Comparison of ENCODE assay signal across 13 cellular contexts in genomic region chr1:161022432-161022831, GRCh38. TPM values are rescaled to one million over a fixed set of nuclear protein-coding genes. Genes with fewer than 3 reads are reported as not detected.
DNase-seq lines count a peak whose midpoint lies in the region; ATAC-seq, FAIRE-seq and TF ChIP-seq lines count a peak whose summit lies in the region.
"Not testable (repeated sequence)": the region's sequence is repeated elsewhere in the genome, so short reads cannot be mapped to it uniquely, and the experiment has no call there.
"Had no signal": no experiment of that assay in that cellular context is flagged by ENCODE, and none has a peak within 500 bp of the region (broad histone marks: within the 10 kb centered on the region; RNA-seq: fewer than 3 reads in every experiment).

No MANE protein-coding gene starts in this region.

- not testable (repeated sequence) for H4K20me1 ChIP-seq in HCT116 (ENCODE audit: insufficient read depth)

- intact Hi-C loops in HCT116 (cut with micrococcal nuclease) = loop anchor here (5.0 kb wide), 2 partner anchors 75 to 130 kb away; partner anchors contain the start of genes KLHDC9 and UFC1
- intact Hi-C loops in MCF 10A (cut with micrococcal nuclease); natural killer cell (cut with micrococcal nuclease): not testable (repeated sequence)

- CTCF ChIA-PET in A549 (lab: Yijun Ruan, JAX) = interaction anchor here (0.7 to 3.9 kb wide), 3 partner anchors 32 to 152 kb away, joined by 4 to 18 read pairs (median 17); partner anchors contain the start of gene KLHDC9
- CTCF ChIA-PET in HCT116 (lab: Charles Lee) = interaction anchor here (0.6 to 3.0 kb wide), 3 partner anchors 16 to 28 kb away, joined by 3 to 19 read pairs (median 5); partner anchors contain the start of gene TSTD1
- CTCF ChIA-PET in RWPE1 (lab: Yijun Ruan, JAX) = interaction anchor here (0.6 to 3.2 kb wide), 2 partner anchors 25 to 285 kb away, joined by 3 to 12 read pairs; no protein-coding TSS in a partner anchor
- CTCF ChIA-PET in MCF 10A (lab: Yijun Ruan, JAX) = interaction anchor here (1.0 to 5.7 kb wide), 7 partner anchors 11 to 76 kb away, joined by 4 to 58 read pairs (median 11); partner anchors contain the start of genes KLHDC9 and USF1

- not testable (repeated sequence) for TF ChIP-seq POLR2A in A549 (IDR thresholded peaks at IDR 0.05; ENCODE audit: low read length); HCT116 (IDR thresholded peaks at IDR 0.05; ENCODE audit: borderline replicate concordance, extremely low read depth, insufficient read depth, insufficient read length)

- 39% methylated on average over 12 of the region's 12 CpGs for WGBS in A549 (ENCODE audit: missing lambda C conversion rate)

- H3K79me2 ChIP-seq in HCT116 (ENCODE audit: insufficient read depth, low read length) = peaks cover 35% of the 10 kb centered on the region

- not testable (repeated sequence) for H2AFZ ChIP-seq in HCT116 (ENCODE audit: low read depth, low read length, poor library complexity, severe bottlenecking)

- not testable (repeated sequence) for ATAC-seq in A549; HCT116; activated T-cell treated with anti-CD3 and anti-CD28 coated beads, Interleukin-2, amount 50 U/mL, for 72 hours (replicated peaks in 1 of 2); natural killer cell; stimulated activated memory B cell treated with anti-CD40 and anti-IgM and Interleukin-4, amounts not matched to agents 10 μg/mL and 1 μg/mL and 100 μg/mL, for 72 hours

- H3K4me3 ChIP-seq in A549 (peak overlapping the region; percentile 67; the same call in 1 of the 3 replicates), HCT116 (replicated peaks in 1 of 2; ENCODE audit: low read depth in 1 of 2, low read length in 2 of 2) (peak overlapping the region; percentile 67 to 96)

- not testable (repeated sequence) for H3K27me3 ChIP-seq in HCT116 (ENCODE audit: insufficient read depth, low read length)

- H3K4me3 Mint-ChIP-seq in activated T-cell treated with anti-CD3 and anti-CD28 coated beads, Interleukin-2, amount 50 U/mL, for 72 hours = peak overlapping the region; percentile 25 to 35
- H3K4me3 Mint-ChIP-seq in MCF 10A (ENCODE audit: unreplicated experiment) = peak overlapping the region; percentile 80
- H3K4me3 Mint-ChIP-seq in glutamatergic neuron (ENCODE audit: unreplicated experiment) = peak overlapping the region; percentile 51
- peak overlapping the region; percentile 95 for H3K4me3 Mint-ChIP-seq in natural killer cell
- peak overlapping the region; percentile 13 for H3K4me3 Mint-ChIP-seq in stimulated activated memory B cell treated with anti-CD40 and anti-IgM and Interleukin-4, amounts not matched to agents 10 μg/mL and 1 μg/mL and 100 μg/mL, for 72 hours

- H3K9me3 Mint-ChIP-seq in activated T-cell treated with anti-CD3 and anti-CD28 coated beads, Interleukin-2, amount 50 U/mL, for 72 hours; MCF 10A (ENCODE audit: unreplicated experiment); glutamatergic neuron (ENCODE audit: unreplicated experiment); natural killer cell; stimulated activated memory B cell treated with anti-CD40 and anti-IgM and Interleukin-4, amounts not matched to agents 10 μg/mL and 1 μg/mL and 100 μg/mL, for 72 hours: not testable (repeated sequence)

- peaks cover 60% of the 10 kb centered on the region for H3K4me1 Mint-ChIP-seq in activated T-cell treated with anti-CD3 and anti-CD28 coated beads, Interleukin-2, amount 50 U/mL, for 72 hours (ENCODE audit: low read depth)
- H3K4me1 Mint-ChIP-seq in MCF 10A (ENCODE audit: insufficient read depth, unreplicated experiment) (peaks cover 45% of the 10 kb centered on the region), natural killer cell (peaks cover 28 to 34% of the 10 kb centered on the region in 2 donors)
- H3K4me1 Mint-ChIP-seq in glutamatergic neuron (ENCODE audit: low read depth, unreplicated experiment) = not testable (repeated sequence)
- H3K4me1 Mint-ChIP-seq in stimulated activated memory B cell treated with anti-CD40 and anti-IgM and Interleukin-4, amounts not matched to agents 10 μg/mL and 1 μg/mL and 100 μg/mL, for 72 hours = peaks cover 38% of the 10 kb centered on the region

- peaks cover 43% of the 10 kb centered on the region for H3K4me1 ChIP-seq in A549
- H3K4me1 ChIP-seq in HCT116 (ENCODE audit: control insufficient read depth in 1 of 2, insufficient read depth in 2 of 2, low read length in 2 of 2) = peaks cover 18 to 49% of the 10 kb centered on the region in 2 experiments

- not testable (repeated sequence) for H3K9me3 ChIP-seq in A549; HCT116 (ENCODE audit: control insufficient read depth in 1 of 2, insufficient read depth in 1 of 2, low read depth in 1 of 2, low read length in 2 of 2)

- H3K27ac Mint-ChIP-seq in activated T-cell treated with anti-CD3 and anti-CD28 coated beads, Interleukin-2, amount 50 U/mL, for 72 hours; glutamatergic neuron (ENCODE audit: unreplicated experiment); stimulated activated memory B cell treated with anti-CD40 and anti-IgM and Interleukin-4, amounts not matched to agents 10 μg/mL and 1 μg/mL and 100 μg/mL, for 72 hours: not testable (repeated sequence)
- H3K27ac Mint-ChIP-seq in MCF 10A (ENCODE audit: low read depth, unreplicated experiment) (peak overlapping the region; percentile 94), natural killer cell (peak overlapping the region in 1 of 2 donors; percentile 90)

- not testable (repeated sequence) for DNase-seq in A549 (ENCODE audit: low read depth in 1 of 2, low spot score in 1 of 2); HCT116 (ENCODE audit: low read depth, low spot score); RWPE1 (ENCODE audit: low spot score); activated T-cell treated with anti-CD3 and anti-CD28 coated beads, Interleukin-2, amount 50 U/mL, for 72 hours; glutamatergic neuron; natural killer cell
- DNase-seq in MCF 10A (ENCODE audit: unreplicated experiment) = peak; percentile 43

- peak overlapping the region; percentile 98 for H3K9ac ChIP-seq in HCT116 (ENCODE audit: low read length)

- H3K36me3 ChIP-seq in HCT116 (ENCODE audit: control insufficient read depth in 1 of 2, insufficient read depth in 2 of 2, low read length in 2 of 2) = not testable (repeated sequence)

- RAD21 ChIA-PET in HCT116 (lab: Charles Lee; ENCODE audit: low non-redundant PET in 1 of 2, low total read pairs in 2 of 2, uncharacterized antibody in 2 of 2, unreplicated experiment in 2 of 2) = not testable (repeated sequence)

- not testable (repeated sequence) for FAIRE-seq in A549 (lab: Jason Lieb, UNC)

- peak overlapping the region; percentile 41 to 84; a peak in 4 of 6 replicates for H3K27ac ChIP-seq in A549
- H3K27ac ChIP-seq in HCT116 (ENCODE audit: low read depth, low read length) = peak overlapping the region; percentile 68
- H3K27ac ChIP-seq in RWPE1 = peak overlapping the region; percentile 60

- not testable (repeated sequence) for TF ChIP-seq RAD21 in A549 (conservative IDR thresholded peaks at IDR 0.05 in 1 of 2, IDR thresholded peaks at IDR 0.05 in 1 of 2); HCT116 (IDR thresholded peaks at IDR 0.05; ENCODE audit: low read depth)

- peak overlapping the region; percentile 94 for H3K4me2 ChIP-seq in A549
- H3K4me2 ChIP-seq in HCT116 (ENCODE audit: low read length) = peak overlapping the region; percentile 77

- POLR2A ChIA-PET in A549 (lab: Yijun Ruan, JAX) = interaction anchor here (1.4 to 2.2 kb wide), 2 partner anchors 18 to 23 kb away, joined by 6 to 32 read pairs; partner anchors contain the start of gene USF1
- POLR2A ChIA-PET in HCT116 (lab: Charles Lee) = interaction anchor here (0.6 to 3.0 kb wide), 6 partner anchors 10 to 95 kb away, joined by 4 to 24 read pairs (median 11); partner anchors contain the start of genes NIT1, PFDN2 and TSTD1
- POLR2A ChIA-PET in RWPE1 (lab: Yijun Ruan, JAX; ENCODE audit: low non-redundant PET) = not testable (repeated sequence)
- POLR2A ChIA-PET in MCF 10A (lab: Yijun Ruan, JAX) = interaction anchor here (1.0 to 5.9 kb wide), 24 partner anchors 11 to 760 kb away, joined by 3 to 371 read pairs (median 20); partner anchors contain the start of genes B4GALT3, DCAF8, DEDD and ITLN2

- not testable (repeated sequence) for TF ChIP-seq CTCF in A549 (IDR thresholded peaks at IDR 0.05); HCT116 (IDR thresholded peaks at IDR 0.05 in 2 of 3, conservative IDR thresholded peaks at IDR 0.05 in 1 of 3; ENCODE audit: borderline replicate concordance in 1 of 3, insufficient read depth in 1 of 3, low read depth in 2 of 3, low read length in 2 of 3); RWPE1 (conservative IDR thresholded peaks at IDR 0.05; ENCODE audit: low read depth); MCF 10A (IDR thresholded peaks at IDR 0.05; ENCODE audit: unreplicated experiment); glutamatergic neuron (IDR thresholded peaks at IDR 0.05; ENCODE audit: partially characterized antibody, unreplicated experiment); natural killer cell (IDR thresholded peaks at IDR 0.05)

- not testable (repeated sequence) for H3K27me3 Mint-ChIP-seq in activated T-cell treated with anti-CD3 and anti-CD28 coated beads, Interleukin-2, amount 50 U/mL, for 72 hours (ENCODE audit: low read depth); MCF 10A (ENCODE audit: insufficient read depth, unreplicated experiment); glutamatergic neuron (ENCODE audit: unreplicated experiment); natural killer cell (ENCODE audit: low read depth in 2 of 2); stimulated activated memory B cell treated with anti-CD40 and anti-IgM and Interleukin-4, amounts not matched to agents 10 μg/mL and 1 μg/mL and 100 μg/mL, for 72 hours

- BruUV-seq in HCT116 (replicated peaks; lab: Mats Ljungman, UMichigan); MCF 10A (replicated peaks; lab: Mats Ljungman, UMichigan): not testable (repeated sequence)

- peaks cover 3 to 13% of the 10 kb centered on the region in 2 donors for H3K36me3 Mint-ChIP-seq in activated T-cell treated with anti-CD3 and anti-CD28 coated beads, Interleukin-2, amount 50 U/mL, for 72 hours (ENCODE audit: insufficient read depth in 2 of 2)
- not testable (repeated sequence) for H3K36me3 Mint-ChIP-seq in MCF 10A (ENCODE audit: insufficient read depth, unreplicated experiment); glutamatergic neuron (ENCODE audit: unreplicated experiment); natural killer cell; stimulated activated memory B cell treated with anti-CD40 and anti-IgM and Interleukin-4, amounts not matched to agents 10 μg/mL and 1 μg/mL and 100 μg/mL, for 72 hours

- not testable (repeated sequence) for TF ChIP-seq EP300 in A549 (IDR thresholded peaks at IDR 0.05)

- H3K9me2 ChIP-seq in HCT116 (ENCODE audit: insufficient read depth) = not testable (repeated sequence)

RNA-seq across cellular contexts. Expression of gene F11R, which starts 1.5 kb away (rescaled TPM):
- 62.0 and 71.0 TPM in 2 replicates for polyA plus RNA-seq in A549 (2011; rRNA removed)
- polyA plus RNA-seq in A549 (2012; cell fraction: cytosol; rRNA removed) = 20.9 and 27.4 TPM in 2 replicates
- polyA plus RNA-seq in A549 (2012; cell fraction: nucleus; rRNA removed) = 21.1 and 21.8 TPM in 2 replicates
- 28.3 to 30.3 TPM (median 29.7 TPM) in 3 replicates for polyA plus RNA-seq in A549 (2017; fragmentation: RNase III; extraction: RNeasy Plus Mini Kit Qiagen cat#74134 plus additional on column Dnase treatment)
- polyA minus RNA-seq in A549 (2011; rRNA and poly(A)+ RNA removed) = 93.5 and 114 TPM in 2 replicates
- total RNA-seq in HCT116 (2021; ENCODE audit: unreplicated experiment) = 86.7 TPM
- 127 and 147 TPM in 2 replicates for polyA plus RNA-seq in HCT116 (2012)
- 10 to 100 TPM; 38.2 to 38.8 TPM for total RNA-seq in activated T-cell treated with anti-CD3 and anti-CD28 coated beads, Interleukin-2, amount 50 U/mL, for 72 hours
- 73.6 and 76.8 TPM in 2 replicates for total RNA-seq in MCF 10A (2022)
- total RNA-seq in glutamatergic neuron (ENCODE audit: unreplicated experiment) = 7.7 TPM
- total RNA-seq in natural killer cell = 10 to 100 TPM; 27.8 to 34.6 (median 30.2) TPM

RNA-seq across cellular contexts. Expression of gene TSTD1, which starts 16.3 kb away (rescaled TPM):
- not detected in 2 replicates for polyA plus RNA-seq in A549 (2011; rRNA removed)
- 0.09 and 0.15 TPM in 2 replicates for polyA plus RNA-seq in A549 (2012; cell fraction: cytosol; rRNA removed)
- polyA plus RNA-seq in A549 (2012; cell fraction: nucleus; rRNA removed) = 0.65 and 2.0 TPM in 2 replicates
- 0.17 to 0.21 TPM (median 0.20 TPM) in 3 replicates for polyA plus RNA-seq in A549 (2017; fragmentation: RNase III; extraction: RNeasy Plus Mini Kit Qiagen cat#74134 plus additional on column Dnase treatment)
- 1.2 TPM in 1 of 2 replicates, not detected in the other for polyA minus RNA-seq in A549 (2011; rRNA and poly(A)+ RNA removed)
- 116 TPM for total RNA-seq in HCT116 (2021; ENCODE audit: unreplicated experiment)
- polyA plus RNA-seq in HCT116 (2012) = 157 and 191 TPM in 2 replicates
- total RNA-seq in activated T-cell treated with anti-CD3 and anti-CD28 coated beads, Interleukin-2, amount 50 U/mL, for 72 hours = 10 to 100 TPM; 46.3 to 78.0 TPM
- total RNA-seq in MCF 10A (2022) = 35.2 and 48.0 TPM in 2 replicates
- 24.2 TPM for total RNA-seq in glutamatergic neuron (ENCODE audit: unreplicated experiment)
- total RNA-seq in natural killer cell = 10 to 100 TPM; 31.8 to 36.3 (median 34.3) TPM
- total RNA-seq: A172 had no signal

RNA-seq across cellular contexts. Expression of gene USF1, which starts 23.3 kb away (rescaled TPM):
- 35.5 and 43.5 TPM in 2 replicates for polyA plus RNA-seq in A549 (2011; rRNA removed)
- polyA plus RNA-seq in A549 (2012; cell fraction: cytosol; rRNA removed) = 38.1 and 42.1 TPM in 2 replicates
- 126 and 147 TPM in 2 replicates for polyA plus RNA-seq in A549 (2012; cell fraction: nucleus; rRNA removed)
- 49.2 to 60.5 TPM (median 57.4 TPM) in 3 replicates for polyA plus RNA-seq in A549 (2017; fragmentation: RNase III; extraction: RNeasy Plus Mini Kit Qiagen cat#74134 plus additional on column Dnase treatment)
- polyA minus RNA-seq in A549 (2011; rRNA and poly(A)+ RNA removed) = 108 and 137 TPM in 2 replicates
- 48.0 TPM for total RNA-seq in HCT116 (2021; ENCODE audit: unreplicated experiment)
- polyA plus RNA-seq in HCT116 (2012) = 49.1 and 61.6 TPM in 2 replicates
- 10 to 100 TPM; 52.3 to 57.5 TPM for total RNA-seq in activated T-cell treated with anti-CD3 and anti-CD28 coated beads, Interleukin-2, amount 50 U/mL, for 72 hours
- total RNA-seq in MCF 10A (2022) = 48.8 and 52.8 TPM in 2 replicates
- 158 TPM for total RNA-seq in glutamatergic neuron (ENCODE audit: unreplicated experiment)
- 100 to 1,000 TPM; 113 to 121 (median 114) TPM for total RNA-seq in natural killer cell

RNA-seq across cellular contexts. Expression of gene ARHGAP30, which starts 47.3 kb away (rescaled TPM):
- 0.06 and 0.08 TPM in 2 replicates for polyA plus RNA-seq in A549 (2011; rRNA removed)
- 0.04 and 0.06 TPM in 2 replicates for polyA plus RNA-seq in A549 (2012; cell fraction: cytosol; rRNA removed)
- polyA plus RNA-seq in A549 (2012; cell fraction: nucleus; rRNA removed) = 0.37 and 0.89 TPM in 2 replicates
- 0.09 to 0.13 TPM (median 0.13 TPM) in 3 replicates for polyA plus RNA-seq in A549 (2017; fragmentation: RNase III; extraction: RNeasy Plus Mini Kit Qiagen cat#74134 plus additional on column Dnase treatment)
- 0.05 TPM in 1 of 2 replicates, not detected in the other for polyA minus RNA-seq in A549 (2011; rRNA and poly(A)+ RNA removed)
- 0.39 TPM for total RNA-seq in HCT116 (2021; ENCODE audit: unreplicated experiment)
- 0.34 and 0.36 TPM in 2 replicates for polyA plus RNA-seq in HCT116 (2012)
- 100 to 1,000 TPM; 192 to 198 TPM for total RNA-seq in activated T-cell treated with anti-CD3 and anti-CD28 coated beads, Interleukin-2, amount 50 U/mL, for 72 hours
- total RNA-seq in MCF 10A (2022) = 0.34 and 0.58 TPM in 2 replicates
- not detected for total RNA-seq in glutamatergic neuron (ENCODE audit: unreplicated experiment)
- total RNA-seq in natural killer cell = 100 to 1,000 TPM; 246 to 310 (median 272) TPM
- total RNA-seq: dermis microvascular lymphatic vessel endothelial cell, LHCN-M2, lung microvascular endothelial cell, pulmonary artery endothelial cell had no signal

Comparison
In these comparisons a context has a peak if more than half of its experiments do, and no peak if none do; other contexts are left out.
1. H3K4me3 Mint-ChIP-seq: peak in every context shown above with its lines; median percentile 95 in natural killer cell; 80 in MCF 10A; 51 in glutamatergic neuron; 30 in activated T-cell treated with anti-CD3 and anti-CD28 coated beads, Interleukin-2, amount 50 U/mL, for 72 hours; 13 in stimulated activated memory B cell treated with anti-CD40 and anti-IgM and Interleukin-4, amounts not matched to agents 10 μg/mL and 1 μg/mL and 100 μg/mL, for 72 hours.